9 cellular contexts compared by ENCODE assay signal in the genomic region with DNA sequence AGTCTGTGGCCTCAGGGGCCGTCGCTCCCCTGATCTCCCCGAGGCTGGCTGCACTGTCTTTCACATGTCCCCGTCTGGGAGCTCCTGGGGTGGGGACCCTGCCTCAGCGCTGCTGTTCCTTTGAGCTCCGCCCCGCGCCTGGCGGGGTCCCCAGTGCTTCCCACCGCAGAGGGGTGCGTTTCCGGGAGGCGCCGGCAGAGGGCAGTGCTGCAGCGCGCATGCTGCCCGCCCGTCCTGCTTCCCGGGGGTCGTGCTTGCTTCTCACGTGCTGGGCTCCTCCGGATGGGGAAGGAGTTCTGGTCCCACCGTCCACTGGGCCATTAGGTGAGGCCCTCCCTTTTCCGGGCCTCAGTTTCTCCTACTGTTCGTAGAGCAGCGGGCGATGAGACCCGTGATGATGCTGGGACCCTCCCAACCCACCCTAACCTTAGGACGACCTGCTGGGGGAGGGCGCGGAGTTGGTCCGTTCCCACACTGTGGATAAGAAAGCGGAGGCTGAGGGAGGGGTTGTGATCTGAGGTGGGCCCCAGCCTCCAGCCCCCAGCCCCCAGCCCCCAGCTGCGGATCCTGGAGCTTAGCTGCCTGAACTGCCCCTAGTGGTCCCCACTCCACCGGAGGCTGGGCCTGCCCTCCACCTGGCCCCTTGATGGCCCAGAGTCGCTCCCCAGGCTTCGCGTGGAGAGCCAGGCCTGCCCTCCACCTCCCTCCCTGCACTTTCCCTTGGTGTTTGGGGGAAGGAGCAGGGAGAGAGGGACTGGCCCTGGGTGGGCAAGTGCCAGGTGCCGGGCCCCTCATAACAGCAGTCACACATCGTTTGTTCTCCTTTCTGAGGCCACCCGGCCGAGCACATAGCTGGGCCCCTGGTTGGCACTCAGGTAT. TPM values are rescaled to one million over a fixed set of nuclear protein-coding genes. Genes with fewer than 3 reads are reported as not detected.
DNase-seq lines count a peak whose midpoint lies in the region; ATAC-seq and TF ChIP-seq lines count a peak whose summit lies in the region.
"Had no signal": no experiment of that assay in that cellular context is flagged by ENCODE, and none has a peak within 500 bp of the region (broad histone marks: within the 10 kb centered on the region; RNA-seq: fewer than 3 reads in every experiment).

No MANE protein-coding gene starts in this region.

- H3K4me3 ChIP-seq in gastroesophageal sphincter: no peak overlapping the region

- no peaks in the 10 kb centered on the region for H3K36me3 ChIP-seq in gastroesophageal sphincter

- TF ChIP-seq RAD21 in Ishikawa (IDR thresholded peaks at IDR 0.05; ENCODE audit: low read depth): peak; percentile 79

- TF ChIP-seq EP300 in Ishikawa (IDR thresholded peaks at IDR 0.05; ENCODE audit: borderline replicate concordance): no peak
- no peak for TF ChIP-seq EP300 in gastroesophageal sphincter (IDR thresholded peaks at IDR 0.05)

- no peaks in the 10 kb centered on the region for H3K9me3 ChIP-seq in gastroesophageal sphincter

- TF ChIP-seq POLR2A in gastroesophageal sphincter (IDR thresholded peaks at IDR 0.05): no peak

- no peak for ATAC-seq in gastroesophageal sphincter
- no peak for ATAC-seq in omental fat pad (ENCODE audit: low FRiP score)
- ATAC-seq in GM18870 (IDR thresholded peaks at IDR 0.05; ENCODE audit: unreplicated experiment): no peak
- ATAC-seq in GM18861 (IDR thresholded peaks at IDR 0.05; ENCODE audit: unreplicated experiment): no peak

- H3K27ac ChIP-seq in gastroesophageal sphincter: no peak overlapping the region

- DNase-seq in EH (ENCODE audit: low read depth) (peak; percentile 21), activated T-cell treated with anti-CD3 and anti-CD28 coated beads for 4 hours (peak; percentile 21), omental fat pad (ENCODE audit: low spot score) (no peak)
- peak; percentile 4 to 47 (median 35) for DNase-seq in stimulated activated CD4-positive, alpha-beta T cell treated with anti-CD3 and anti-CD28 coated beads, Interleukin-12 subunit alpha, Interleukin-12 subunit beta, amount 100 ng/mL, for 48 hours (ENCODE audit: low read depth in 2 of 3, low spot score in 1 of 3)

- peak in 3 of 4 experiments; percentile 69 to 97 (median 75) for TF ChIP-seq CTCF in gastroesophageal sphincter (IDR thresholded peaks at IDR 0.05)
- peak in 1 of 3 donors; percentile 39 for TF ChIP-seq CTCF in omental fat pad (IDR thresholded peaks at IDR 0.05)

- peaks cover 0 to 8% (median 0%) of the 10 kb centered on the region in 3 donors for H3K4me1 ChIP-seq in gastroesophageal sphincter

- 36% methylated on average over 4 of the region's 42 CpGs; no CpG with 5 or more reads in 1 of the 2 donors for WGBS in gastroesophageal sphincter (ENCODE audit: low coverage in 1 of 2), 2 donors

- peaks cover 51% of the 10 kb centered on the region for H3K27me3 ChIP-seq in gastroesophageal sphincter

TF ChIP-seq in Ishikawa, 13 proteins besides CTCF, POLR2A, EP300 and RAD21:
- TF ChIP-seq ZBTB7A (IDR thresholded peaks at IDR 0.05; ENCODE audit: low read depth): peak; percentile 80
- TF ChIP-seq, protein P1, sequence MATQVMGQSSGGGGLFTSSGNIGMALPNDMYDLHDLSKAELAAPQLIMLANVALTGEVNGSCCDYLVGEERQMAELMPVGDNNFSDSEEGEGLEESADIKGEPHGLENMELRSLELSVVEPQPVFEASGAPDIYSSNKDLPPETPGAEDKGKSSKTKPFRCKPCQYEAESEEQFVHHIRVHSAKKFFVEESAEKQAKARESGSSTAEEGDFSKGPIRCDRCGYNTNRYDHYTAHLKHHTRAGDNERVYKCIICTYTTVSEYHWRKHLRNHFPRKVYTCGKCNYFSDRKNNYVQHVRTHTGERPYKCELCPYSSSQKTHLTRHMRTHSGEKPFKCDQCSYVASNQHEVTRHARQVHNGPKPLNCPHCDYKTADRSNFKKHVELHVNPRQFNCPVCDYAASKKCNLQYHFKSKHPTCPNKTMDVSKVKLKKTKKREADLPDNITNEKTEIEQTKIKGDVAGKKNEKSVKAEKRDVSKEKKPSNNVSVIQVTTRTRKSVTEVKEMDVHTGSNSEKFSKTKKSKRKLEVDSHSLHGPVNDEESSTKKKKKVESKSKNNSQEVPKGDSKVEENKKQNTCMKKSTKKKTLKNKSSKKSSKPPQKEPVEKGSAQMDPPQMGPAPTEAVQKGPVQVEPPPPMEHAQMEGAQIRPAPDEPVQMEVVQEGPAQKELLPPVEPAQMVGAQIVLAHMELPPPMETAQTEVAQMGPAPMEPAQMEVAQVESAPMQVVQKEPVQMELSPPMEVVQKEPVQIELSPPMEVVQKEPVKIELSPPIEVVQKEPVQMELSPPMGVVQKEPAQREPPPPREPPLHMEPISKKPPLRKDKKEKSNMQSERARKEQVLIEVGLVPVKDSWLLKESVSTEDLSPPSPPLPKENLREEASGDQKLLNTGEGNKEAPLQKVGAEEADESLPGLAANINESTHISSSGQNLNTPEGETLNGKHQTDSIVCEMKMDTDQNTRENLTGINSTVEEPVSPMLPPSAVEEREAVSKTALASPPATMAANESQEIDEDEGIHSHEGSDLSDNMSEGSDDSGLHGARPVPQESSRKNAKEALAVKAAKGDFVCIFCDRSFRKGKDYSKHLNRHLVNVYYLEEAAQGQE (IDR thresholded peaks at IDR 0.05; ENCODE audit: low read depth): no peak

RNA-seq across cellular contexts. Expression of a gene that starts 15.3 kb away (rescaled TPM):
- 1 to 10 TPM in 3 of 4 donors, not detected in 1; 2.3 to 7.5 (median 3.2) TPM for total RNA-seq in gastroesophageal sphincter
- total RNA-seq in omental fat pad: 10 to 100 TPM in 1 of 4 donors, 1 to 10 TPM in 2, under 1 TPM in 1; 0.32 to 14.2 (median 8.4) TPM

RNA-seq across cellular contexts. Expression of a gene that starts 27.6 kb away (rescaled TPM):
- not detected for total RNA-seq in gastroesophageal sphincter
- total RNA-seq in omental fat pad: under 1 TPM in 2 of 4 donors, not detected in 2; 0.19 TPM
- total RNA-seq: NCI-H460 had no signal
